20 cellular contexts compared by ENCODE assay signal in genomic region chr1:187481581-187482148, GRCh38.
DNase-seq lines count a peak whose midpoint lies in the region; ATAC-seq, FAIRE-seq and TF ChIP-seq lines count a peak whose summit lies in the region.
"Had no signal": no experiment of that assay in that cellular context is flagged by ENCODE, and none has a peak within 500 bp of the region (broad histone marks: within the 10 kb centered on the region; RNA-seq: fewer than 3 reads in every experiment).

No MANE protein-coding gene starts in this region.

- H3K4me1 Mint-ChIP-seq in astrocyte (ENCODE audit: low read depth, unreplicated experiment): no peaks in the 10 kb centered on the region

- FAIRE-seq in astrocyte (lab: Jason Lieb, UNC): no peak
- FAIRE-seq: H54 had no signal

- H3K9me3 Mint-ChIP-seq in astrocyte (ENCODE audit: unreplicated experiment): peaks cover 3% of the 10 kb centered on the region

- H3K36me3 Mint-ChIP-seq in astrocyte (ENCODE audit: low read depth, unreplicated experiment): no peaks in the 10 kb centered on the region

- peaks cover 0 to 3% (median 0%) of the 10 kb centered on the region in 11 donors for H3K9me3 ChIP-seq in heart right ventricle
- no peaks in the 10 kb centered on the region for H3K9me3 ChIP-seq in astrocyte (ENCODE audit: insufficient read depth, low read depth, low read length)
- H3K9me3 ChIP-seq in smooth muscle cell (replicated peaks; ENCODE audit: low read depth): no peaks in the 10 kb centered on the region
- no peaks in the 10 kb centered on the region for H3K9me3 ChIP-seq in stomach
- H3K9me3 ChIP-seq: MG63 had no signal

- TF ChIP-seq EP300 in stomach (IDR thresholded peaks at IDR 0.05): no peak

- H3K27me3 ChIP-seq in heart right ventricle: no peaks in the 10 kb centered on the region
- no peaks in the 10 kb centered on the region for H3K27me3 ChIP-seq in astrocyte (ENCODE audit: insufficient read depth, low read length)
- no peaks in the 10 kb centered on the region for H3K27me3 ChIP-seq in smooth muscle cell (ENCODE audit: low read depth)
- no peaks in the 10 kb centered on the region for H3K27me3 ChIP-seq in stomach
- H3K27me3 ChIP-seq: MG63 had no signal

- H3K4me3 ChIP-seq in heart right ventricle (no peak overlapping the region), astrocyte (ENCODE audit: insufficient read depth, low read depth, low read length) (no peak overlapping the region), smooth muscle cell (no peak overlapping the region), stomach (no peak overlapping the region)
- H3K4me3 ChIP-seq: MG63 had no signal

- no peak for TF ChIP-seq POLR2A in stomach (IDR thresholded peaks at IDR 0.05)

- H3K9ac ChIP-seq in astrocyte (ENCODE audit: low read length) (no peak overlapping the region), smooth muscle cell (ENCODE audit: low read depth) (no peak overlapping the region)

- no peak overlapping the region for H3K27ac ChIP-seq in heart right ventricle
- H3K27ac ChIP-seq in astrocyte (ENCODE audit: low read depth, low read length): no peak overlapping the region
- H3K27ac ChIP-seq in smooth muscle cell (ENCODE audit: low read depth): no peak overlapping the region
- H3K27ac ChIP-seq in stomach: no peak overlapping the region
- H3K27ac ChIP-seq: 22Rv1 had no signal

- H4K20me1 ChIP-seq in astrocyte (ENCODE audit: insufficient read depth, low read length) (no peaks in the 10 kb centered on the region), smooth muscle cell (ENCODE audit: low read depth) (no peaks in the 10 kb centered on the region)

- TF ChIP-seq CTCF in heart right ventricle (IDR thresholded peaks at IDR 0.05) (no peak), astrocyte (IDR thresholded peaks at IDR 0.05; ENCODE audit: insufficient read depth, low read depth, low read length) (no peak), smooth muscle cell (IDR thresholded peaks at IDR 0.05; ENCODE audit: borderline replicate concordance, insufficient read depth, poor library complexity, severe bottlenecking) (no peak), stomach (IDR thresholded peaks at IDR 0.05) (no peak)

- no peaks in the 10 kb centered on the region for H3F3A ChIP-seq in smooth muscle cell (ENCODE audit: low read depth)

- H3K4me2 ChIP-seq in astrocyte (ENCODE audit: low read length) (no peak overlapping the region), smooth muscle cell (no peak overlapping the region)

- H3K27ac Mint-ChIP-seq in astrocyte (ENCODE audit: unreplicated experiment): no peak overlapping the region

- no peaks in the 10 kb centered on the region for H3K4me1 ChIP-seq in heart right ventricle
- no peaks in the 10 kb centered on the region for H3K4me1 ChIP-seq in astrocyte (ENCODE audit: insufficient read depth, low read length)
- no peaks in the 10 kb centered on the region for H3K4me1 ChIP-seq in smooth muscle cell (ENCODE audit: low read depth)
- H3K4me1 ChIP-seq in stomach: no peaks in the 10 kb centered on the region

- intact Hi-C loops in Right ventricle myocardium inferior (cut with DNase I) (no loop called here), heart right ventricle (cut with DNase I) (no loop called here), stomach (cut with DNase I; ENCODE audit: low total_unique reads) (no loop called here)

- DNase-seq in Right ventricle myocardium inferior (ENCODE audit: missing footprints) (no peak), heart right ventricle (no peak), astrocyte (ENCODE audit: low read depth) (peak; percentile 8), globus pallidus (ENCODE audit: low spot score) (peak; percentile 9), smooth muscle cell (lab: John Stamatoyannopoulos, UW; ENCODE audit: unreplicated experiment) (no peak), MV-4-11 (lab: John Stamatoyannopoulos, UW) (no peak), stomach (no peak)
- DNase-seq: KG1, MG63, NCI-H1417, NCI-H1694 treated with DMSO at 0.1 percent for 48 hours, NCI-H2081 treated with DMSO at 0.1 percent for 48 hours, NCI-H2171, NCI-H226, NCI-H510A, NCI-H69 had no signal

- H2AFZ ChIP-seq in astrocyte (ENCODE audit: low read depth, low read length): no peak overlapping the region
- H2AFZ ChIP-seq in smooth muscle cell (ENCODE audit: low read depth): peak overlapping the region; percentile 19

- no peak overlapping the region for H3K4me3 Mint-ChIP-seq in astrocyte (ENCODE audit: unreplicated experiment)

- 42 to 54% methylated on average over 10 of the region's 10 CpGs for WGBS in heart right ventricle, 2 donors
- 78% methylated on average over 10 of the region's 10 CpGs for WGBS in smooth muscle cell (ENCODE audit: low lambda C conversion rate)
- 73 to 80% (median 75%) methylated on average over 10 of the region's 10 CpGs for WGBS in stomach, 5 donors

- H3K36me3 ChIP-seq in heart right ventricle (no peaks in the 10 kb centered on the region), astrocyte (ENCODE audit: insufficient read depth, low read length) (no peaks in the 10 kb centered on the region), smooth muscle cell (ENCODE audit: low read depth) (no peaks in the 10 kb centered on the region), stomach (no peaks in the 10 kb centered on the region)
- H3K36me3 ChIP-seq: MG63 had no signal

- no peaks in the 10 kb centered on the region for H3K27me3 Mint-ChIP-seq in astrocyte (ENCODE audit: low read depth, unreplicated experiment)

- H3K79me2 ChIP-seq in astrocyte (ENCODE audit: insufficient read depth, low read length): no peaks in the 10 kb centered on the region
- H3K79me2 ChIP-seq in smooth muscle cell (ENCODE audit: low read depth): no peaks in the 10 kb centered on the region

- ATAC-seq in Right ventricle myocardium inferior: peak; percentile 70
- ATAC-seq in heart right ventricle: no peak
- no peak for ATAC-seq in HG03097 (IDR thresholded peaks at IDR 0.05; ENCODE audit: low FRiP score, unreplicated experiment)
- ATAC-seq: Panc1 had no signal

Comparison
In these comparisons a context has a peak if more than half of its experiments do, and no peak if none do; other contexts are left out.
1. DNase-seq: peak in astrocyte (single experiment) and globus pallidus (single experiment); none in Right ventricle myocardium inferior (single experiment), heart right ventricle (0 of 2), smooth muscle cell (single experiment), MV-4-11 (single experiment) and stomach (single experiment).